In genomic region chr12:66072566-66072965, GRCh38 we compare ENCODE assay signal across 12 cellular contexts. TPM values are rescaled to one million over a fixed set of nuclear protein-coding genes. Genes with fewer than 3 reads are reported as not detected.
DNase-seq lines count a peak whose midpoint lies in the region; ATAC-seq and TF ChIP-seq lines count a peak whose summit lies in the region.
"Had no signal": no experiment of that assay in that cellular context is flagged by ENCODE, and none has a peak within 500 bp of the region (broad histone marks: within the 10 kb centered on the region; RNA-seq: fewer than 3 reads in every experiment).

No MANE protein-coding gene starts in this region.

- WGBS in hepatocyte (ENCODE audit: low lambda C conversion rate, missing lambda C conversion rate): 88% methylated on average over 7 of the region's 7 CpGs

- no peaks in the 10 kb centered on the region for H3K9me3 ChIP-seq in hepatocyte (ENCODE audit: low read depth)
- H3K9me3 ChIP-seq in tibial artery: no peaks in the 10 kb centered on the region
- H3K9me3 ChIP-seq: lower lobe of right lung had no signal

- H3K27me3 ChIP-seq in hepatocyte (no peaks in the 10 kb centered on the region), tibial artery (no peaks in the 10 kb centered on the region)

- H2AFZ ChIP-seq in hepatocyte: no peak overlapping the region

- TF ChIP-seq CTCF in GM13976 (IDR thresholded peaks at IDR 0.05; ENCODE audit: borderline replicate concordance, control extremely low read depth, extremely low read depth, insufficient read depth, missing control alignments): no peak
- no peak for TF ChIP-seq CTCF in hepatocyte (IDR thresholded peaks at IDR 0.05; ENCODE audit: poor library complexity)
- TF ChIP-seq CTCF in tibial artery (IDR thresholded peaks at IDR 0.05): no peak

- no peaks in the 10 kb centered on the region for H3K36me3 ChIP-seq in hepatocyte (replicated peaks; ENCODE audit: insufficient read depth, low read depth)
- H3K36me3 ChIP-seq in tibial artery: no peaks in the 10 kb centered on the region
- H3K36me3 ChIP-seq: lower lobe of right lung had no signal

- no peaks in the 10 kb centered on the region for H3K79me2 ChIP-seq in hepatocyte

- no peaks in the 10 kb centered on the region for H3K4me1 ChIP-seq in hepatocyte (ENCODE audit: insufficient read depth)
- H3K4me1 ChIP-seq in tibial artery: no peaks in the 10 kb centered on the region
- H3K4me1 ChIP-seq: lower lobe of right lung had no signal

- DNase-seq in GM13976 (ENCODE audit: low spot score) (peak; percentile 50), DMS53 (lab: John Stamatoyannopoulos, UW) (no peak), hepatocyte (ENCODE audit: low spot score) (no peak), anterior cingulate cortex (lab: John Stamatoyannopoulos, UW) (no peak), tibial artery (no peak)
- DNase-seq: activated naive CD4-positive, alpha-beta T cell treated with anti-CD3 and anti-CD28 coated beads, Interleukin-2, amount 50 U/mL, for 16 hours; lower lobe of right lung; NCI-H526 had no signal

- intact Hi-C loops in tibial artery (cut with DNase I; ENCODE audit: low total_unique reads): no loop called here

- no peaks in the 10 kb centered on the region for H3K9me2 ChIP-seq in hepatocyte (replicated peaks; ENCODE audit: insufficient read depth)

- H3K4me3 ChIP-seq in hepatocyte: no peak overlapping the region
- H3K4me3 ChIP-seq in tibial artery: no peak overlapping the region
- H3K4me3 ChIP-seq: lower lobe of right lung had no signal

- H3K27ac ChIP-seq in hepatocyte (no peak overlapping the region), tibial artery (no peak overlapping the region)
- H3K27ac ChIP-seq: lower lobe of right lung had no signal

- no peak overlapping the region for H3K4me2 ChIP-seq in hepatocyte

- ATAC-seq in GM19463 (IDR thresholded peaks at IDR 0.05; ENCODE audit: unreplicated experiment) (peak; percentile 52), HG02840 (IDR thresholded peaks at IDR 0.05; ENCODE audit: low FRiP score, unreplicated experiment) (peak; percentile 29), HG03442 (IDR thresholded peaks at IDR 0.05; ENCODE audit: unreplicated experiment) (peak; percentile 40)
- ATAC-seq: lower lobe of right lung, Right ventricle myocardium inferior had no signal

- in situ Hi-C loops in GM13976 (cut with MboI; ENCODE audit: low sequenced_read_pairs, unreplicated experiment): no loop called here

- no peaks in the 10 kb centered on the region for H4K20me1 ChIP-seq in hepatocyte (ENCODE audit: insufficient read depth, poor library complexity, severe bottlenecking)

RNA-seq across cellular contexts. Expression of gene LLPH, which starts 58.0 kb away (rescaled TPM):
- 17.4 and 20.3 TPM in 2 replicates for total RNA-seq in hepatocyte
- 41.1 and 41.4 TPM in 2 replicates for polyA plus RNA-seq in hepatocyte
